Comparison of ENCODE assay signal across 8 cellular contexts in genomic region chr3:99808163-99808794, GRCh38. TPM values are rescaled to one million over a fixed set of nuclear protein-coding genes. Genes with fewer than 3 reads are reported as not detected.
DNase-seq lines count a peak whose midpoint lies in the region; ATAC-seq, FAIRE-seq and TF ChIP-seq lines count a peak whose summit lies in the region.

No MANE protein-coding gene starts in this region.

- H3K4me1 ChIP-seq in KMS-11 (ENCODE audit: low read depth, poor library complexity, severe bottlenecking), result no peaks in the 10 kb centered on the region
- no peaks in the 10 kb centered on the region for H3K4me1 ChIP-seq in Peyer's patch
- no peaks in the 10 kb centered on the region for H3K4me1 ChIP-seq in keratinocyte (ENCODE audit: control insufficient read depth, extremely low read depth, insufficient read depth, low read length)

- H3K4me3 Mint-ChIP-seq in MCF 10A (ENCODE audit: unreplicated experiment), result no peak overlapping the region

- no TSS peak for BruUV-seq in MCF 10A (replicated peaks; lab: Mats Ljungman, UMichigan)

- peak; percentile 89 for TF ChIP-seq CTCF in KMS-11 (conservative IDR thresholded peaks at IDR 0.05; ENCODE audit: low read depth, low read length)
- peak; percentile 44 to 80 (median 54) for TF ChIP-seq CTCF in Peyer's patch (IDR thresholded peaks at IDR 0.05)
- TF ChIP-seq CTCF in MCF 10A (IDR thresholded peaks at IDR 0.05; ENCODE audit: unreplicated experiment), result peak; percentile 69
- TF ChIP-seq CTCF in keratinocyte (optimal IDR thresholded peaks at IDR 0.05 in 1 of 3, IDR thresholded peaks at IDR 0.05 in 1 of 3, conservative IDR thresholded peaks at IDR 0.05 in 1 of 3; ENCODE audit: extremely low read depth in 1 of 3, insufficient read depth in 2 of 3, low read length in 3 of 3), result peak; percentile 81 to 90 (median 89)

- no peaks in the 10 kb centered on the region for H3K27me3 ChIP-seq in KMS-11 (ENCODE audit: insufficient read depth, low read depth)
- no peaks in the 10 kb centered on the region for H3K27me3 ChIP-seq in Peyer's patch
- no peaks in the 10 kb centered on the region for H3K27me3 ChIP-seq in keratinocyte (ENCODE audit: control insufficient read depth, extremely low read depth, insufficient read depth, low read length)

- H3K27me3 Mint-ChIP-seq in MCF 10A (ENCODE audit: insufficient read depth, unreplicated experiment), result no peaks in the 10 kb centered on the region

- no peak for TF ChIP-seq POLR2A in Peyer's patch (IDR thresholded peaks at IDR 0.05)

- H3K9me1 ChIP-seq in keratinocyte (ENCODE audit: control insufficient read depth, extremely low read depth, insufficient read depth, low read length), result no peaks in the 10 kb centered on the region

- no peak overlapping the region for H3K27ac ChIP-seq in KMS-11
- H3K27ac ChIP-seq in Peyer's patch, result no peak overlapping the region
- no peak overlapping the region for H3K27ac ChIP-seq in keratinocyte (ENCODE audit: control insufficient read depth, insufficient read depth, low read length)

- H3K4me3 ChIP-seq in KMS-11 (IDR thresholded peaks at IDR 0.05; ENCODE audit: insufficient read depth, low read depth, low read length), result no peak overlapping the region
- H3K4me3 ChIP-seq in Peyer's patch, result no peak overlapping the region
- H3K4me3 ChIP-seq in keratinocyte (ENCODE audit: control insufficient read depth in 2 of 3, extremely low read depth in 1 of 3, insufficient read depth in 2 of 3, low read depth in 1 of 3, low read length in 3 of 3), result no peak overlapping the region

- H3K4me2 ChIP-seq in KMS-11, result no peak overlapping the region
- no peak overlapping the region for H3K4me2 ChIP-seq in keratinocyte (ENCODE audit: control insufficient read depth, extremely low read depth, insufficient read depth, low read depth, low read length)

- H3K36me3 ChIP-seq in KMS-11 (ENCODE audit: insufficient read depth) (no peaks in the 10 kb centered on the region), Peyer's patch (no peaks in the 10 kb centered on the region), keratinocyte (ENCODE audit: control insufficient read depth in 2 of 2, extremely low read depth in 1 of 2, insufficient read depth in 2 of 2, low read length in 2 of 2) (no peaks in the 10 kb centered on the region)

- POLR2A ChIA-PET in MCF 10A (lab: Yijun Ruan, JAX), result interaction anchor here (1.7 kb wide), 1 partner anchor 9 kb away, joined by 7 read pairs; the partner anchor contains the start of gene CMSS1

- H3K9ac ChIP-seq in KMS-11 (no peak overlapping the region), keratinocyte (ENCODE audit: control insufficient read depth, extremely low read depth, insufficient read depth, low read length) (no peak overlapping the region)

- H3K9me3 Mint-ChIP-seq in MCF 10A (ENCODE audit: unreplicated experiment), result peaks cover 12% of the 10 kb centered on the region

- CTCF ChIA-PET in MCF 10A (lab: Yijun Ruan, JAX), result interaction anchor here (0.5 to 3.5 kb wide), 31 partner anchors 8 to 920 kb away, joined by 3 to 30 read pairs (median 3); partner anchors contain the start of gene CMSS1

- ATAC-seq in GM18909 (IDR thresholded peaks at IDR 0.05; ENCODE audit: poor library complexity, unreplicated experiment) (peak; percentile 64), HG02973 (IDR thresholded peaks at IDR 0.05; ENCODE audit: unreplicated experiment) (no peak)

- DNase-seq in COLO668 (lab: John Stamatoyannopoulos, UW; ENCODE audit: unreplicated experiment) (peak; percentile 16), Peyer's patch (peak in 2 of 3 donors; percentile 35 to 75), MCF 10A (ENCODE audit: unreplicated experiment) (peak; percentile 74), keratinocyte (ENCODE audit: low read depth, low spot score) (peak; percentile 55)
- peak; percentile 13 for DNase-seq in stimulated activated CD8-positive, alpha-beta memory T cell treated with anti-CD3 and anti-CD28 coated beads, Interleukin-15, amount 100 ng/mL, for 1 hour (ENCODE audit: low read depth)

- H3K79me2 ChIP-seq in KMS-11 (ENCODE audit: insufficient read depth, low read depth), result no peaks in the 10 kb centered on the region
- H3K79me2 ChIP-seq in keratinocyte (ENCODE audit: control insufficient read depth, insufficient read depth, low read length), result no peaks in the 10 kb centered on the region

- no peak overlapping the region for H3K27ac Mint-ChIP-seq in MCF 10A (ENCODE audit: low read depth, unreplicated experiment)

- no peaks in the 10 kb centered on the region for H4K20me1 ChIP-seq in KMS-11 (ENCODE audit: insufficient read depth)
- H4K20me1 ChIP-seq in keratinocyte (ENCODE audit: control insufficient read depth, extremely low read depth, insufficient read depth, low read length), result no peaks in the 10 kb centered on the region

- peaks cover 0 to 12% (median 5%) of the 10 kb centered on the region in 4 donors for H3K9me3 ChIP-seq in Peyer's patch
- peaks cover 6% of the 10 kb centered on the region for H3K9me3 ChIP-seq in keratinocyte (ENCODE audit: control insufficient read depth, low read depth, low read length)

- intact Hi-C loops in MCF 10A (cut with micrococcal nuclease), result loop anchor here (5.0 kb wide), 2 partner anchors 696 to 786 kb away; no protein-coding TSS in a partner anchor

- H3K4me1 Mint-ChIP-seq in MCF 10A (ENCODE audit: insufficient read depth, unreplicated experiment), result no peaks in the 10 kb centered on the region

- dilution Hi-C loops in keratinocyte (cut with MboI; ENCODE audit: extremely low pct_ligation_motif_present, low sequenced_read_pairs), result no loop called here

- peaks cover 6% of the 10 kb centered on the region for H3K36me3 Mint-ChIP-seq in MCF 10A (ENCODE audit: insufficient read depth, unreplicated experiment)

- H2AFZ ChIP-seq in KMS-11 (ENCODE audit: low read depth) (no peak overlapping the region), keratinocyte (ENCODE audit: control insufficient read depth, low read length) (no peak overlapping the region)

- peak; percentile 96 for FAIRE-seq in keratinocyte (lab: Jason Lieb, UNC)

RNA-seq across cellular contexts. Expression of gene CMSS1, which starts 9.4 kb away (rescaled TPM):
- total RNA-seq in Peyer's patch (1 to 10 TPM; 1.3 to 9.9 (median 2.3) TPM), MCF 10A (2022) (79.7 and 117 TPM in 2 replicates)
- polyA plus RNA-seq in keratinocyte, result 13.4 to 37.2 TPM (median 27.9 TPM) in 3 replicates
- 73.5 TPM for polyA plus RNA-seq in keratinocyte (2011; ENCODE audit: low read depth)
- polyA plus RNA-seq in keratinocyte (2011; cell fraction: cytosol; rRNA removed), result 22.6 and 32.7 TPM in 2 replicates
- 10.9 and 13.0 TPM in 2 replicates for polyA plus RNA-seq in keratinocyte (2011; cell fraction: nucleus; rRNA removed)
- polyA plus RNA-seq in keratinocyte (2012; ENCODE audit: low replicate concordance), result 26.6 and 41.9 TPM in 2 replicates
- 2.9 to 15.8 TPM (median 10.3 TPM) in 3 replicates for polyA minus RNA-seq in keratinocyte
- 26.7 TPM for polyA minus RNA-seq in keratinocyte (2011; cell fraction: cytosol; rRNA and poly(A)+ RNA removed)
- polyA minus RNA-seq in keratinocyte (2011; cell fraction: nucleus; rRNA and poly(A)+ RNA removed), result 5.6 and 15.5 TPM in 2 replicates

Comparison
In these comparisons a context has a peak if more than half of its experiments do, and no peak if none do; other contexts are left out.
1. DNase-seq: peak in every context shown above with its lines; median percentile 74 in MCF 10A; 55 in Peyer's patch; 55 in keratinocyte; 16 in COLO668; 13 in stimulated activated CD8-positive, alpha-beta memory T cell treated with anti-CD3 and anti-CD28 coated beads, Interleukin-15, amount 100 ng/mL, for 1 hour.